1 cellular context compared by ENCODE assay signal in the genomic region with DNA sequence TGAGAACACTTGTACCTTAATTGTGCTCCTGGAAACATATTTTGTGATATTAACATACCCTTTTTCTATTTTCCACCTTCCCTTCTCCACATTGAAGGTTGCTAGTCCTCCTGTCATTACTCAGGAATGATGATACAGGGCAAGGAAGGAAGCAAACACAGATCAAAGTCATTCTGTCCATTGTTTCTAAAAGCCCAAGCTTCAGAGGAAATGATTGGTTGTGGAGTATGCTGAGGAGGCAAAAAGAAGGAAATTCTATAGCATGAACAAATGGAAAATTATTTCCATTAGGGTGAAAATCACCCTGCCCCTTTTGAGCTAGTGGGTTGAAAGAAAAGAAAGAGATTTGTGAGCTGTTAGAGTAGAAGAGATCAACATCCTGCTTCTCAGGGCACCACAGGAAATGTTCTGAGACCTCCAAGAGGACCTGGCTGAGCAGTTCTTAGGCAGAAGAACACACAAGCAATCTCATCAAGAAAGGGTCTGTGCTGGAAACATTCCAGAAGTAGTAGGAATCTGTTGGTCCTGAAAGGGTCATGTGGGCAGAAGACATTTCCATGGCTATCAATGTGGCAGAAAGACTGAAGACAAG.
TF ChIP-seq lines count a peak whose summit lies in the region.

No MANE protein-coding gene starts in this region.

TF ChIP-seq in HepG2, 621 proteins besides CTCF, POLR2A, EP300 and RAD21:
- TF ChIP-seq GABPA (IDR thresholded peaks at IDR 0.05; ENCODE audit: low read depth, low read length) (no peak), GABPA (CRISPR knock-in tag; IDR thresholded peaks at IDR 0.05; ENCODE audit: low read depth) (no peak), ZNF709 (CRISPR knock-in tag; IDR thresholded peaks at IDR 0.05) (no peak), MAFK (conservative IDR thresholded peaks at IDR 0.05 in 1 of 2, IDR thresholded peaks at IDR 0.05 in 1 of 2; ENCODE audit: low read length in 2 of 2) (0 out of 4 replicates have a peak, but pooled peaks have one; percentile 2 to 7)
